1 cellular context compared by ENCODE assay signal in genomic region chr13:111202745-111203144, GRCh38.
TF ChIP-seq lines count a peak whose summit lies in the region.

No MANE protein-coding gene starts in this region.

TF ChIP-seq in WTC11, 78 proteins besides CTCF, POLR2A, EP300 and RAD21 (continued from another document):
- TF ChIP-seq FOXP4 (CRISPR knock-in tag; IDR thresholded peaks at IDR 0.05) (no peak), SP1 (CRISPR knock-in tag; conservative IDR thresholded peaks at IDR 0.05) (no peak), NR3C1 (CRISPR knock-in tag; conservative IDR thresholded peaks at IDR 0.05; ENCODE audit: low read depth) (no peak), E2F5 (CRISPR knock-in tag; IDR thresholded peaks at IDR 0.05) (no peak), E2F4 (CRISPR knock-in tag; IDR thresholded peaks at IDR 0.05; ENCODE audit: borderline replicate concordance, low read depth) (no peak), MXD4 (CRISPR knock-in tag; IDR thresholded peaks at IDR 0.05; ENCODE audit: borderline replicate concordance) (no peak)
